ENCODE assay signal across 11 cellular contexts in the genomic region with DNA sequence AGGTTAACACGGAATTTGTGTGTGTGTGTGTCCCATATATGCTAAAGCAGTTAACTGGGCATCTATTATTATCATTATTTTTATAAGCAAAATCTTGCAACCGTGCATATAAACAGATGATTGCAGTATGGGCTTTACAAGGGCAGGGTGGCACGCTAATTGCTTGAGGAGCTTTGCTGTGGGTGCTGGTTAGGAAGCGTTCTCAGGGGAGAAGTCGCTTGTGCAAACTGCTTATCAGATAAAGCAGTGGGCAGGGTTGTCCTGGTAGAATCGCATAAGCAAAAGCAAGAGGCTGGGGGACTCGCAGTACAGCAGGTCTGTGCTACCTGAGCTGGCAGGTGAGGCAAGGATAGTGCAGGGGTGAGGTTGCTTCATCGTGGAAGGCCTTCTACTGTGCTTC. TPM values are rescaled to one million over a fixed set of nuclear protein-coding genes. Genes with fewer than 3 reads are reported as not detected.
DNase-seq lines count a peak whose midpoint lies in the region; ATAC-seq and TF ChIP-seq lines count a peak whose summit lies in the region.
"Had no signal": no experiment of that assay in that cellular context is flagged by ENCODE, and none has a peak within 500 bp of the region (broad histone marks: within the 10 kb centered on the region; RNA-seq: fewer than 3 reads in every experiment).

No MANE protein-coding gene starts in this region.

- H3K79me2 ChIP-seq in parathyroid adenoma = no peaks in the 10 kb centered on the region

- H2AFZ ChIP-seq in parathyroid adenoma = peak overlapping the region; percentile 55

- no peaks in the 10 kb centered on the region for H3K27me3 ChIP-seq in CD8-positive, alpha-beta memory T cell (ENCODE audit: insufficient read depth, low read length, poor library complexity, severe bottlenecking)
- no peaks in the 10 kb centered on the region for H3K27me3 ChIP-seq in parathyroid adenoma (ENCODE audit: control insufficient read depth, insufficient read depth, low read length)
- H3K27me3 ChIP-seq in tibial artery = no peaks in the 10 kb centered on the region
- H3K27me3 ChIP-seq: suprapubic skin had no signal

- H3K9ac ChIP-seq in parathyroid adenoma = no peak overlapping the region

- no peak overlapping the region for H3K4me2 ChIP-seq in parathyroid adenoma (ENCODE audit: low read length)

- no peak for DNase-seq in CD8-positive, alpha-beta memory T cell
- DNase-seq in NB4 (ENCODE audit: low read depth) = peak; percentile 69
- DNase-seq in GM10266 (ENCODE audit: extremely low spot score) = no peak
- DNase-seq in tibial artery = no peak

- no peak for TF ChIP-seq POLR2A in NB4 (IDR thresholded peaks at IDR 0.05; ENCODE audit: extremely low read depth, insufficient read length)

- CTCF ChIA-PET in CD8-positive, alpha-beta memory T cell (lab: Charles Lee) = interaction anchor here (1.0 to 8.1 kb wide), 15 partner anchors 12 to 1032 kb away, joined by 3 to 103 read pairs (median 10); a partner anchor contains a TSS

- H3K9me3 ChIP-seq in CD8-positive, alpha-beta memory T cell (ENCODE audit: low read length) = no peaks in the 10 kb centered on the region
- H3K9me3 ChIP-seq in parathyroid adenoma (ENCODE audit: control insufficient read depth, low read length) (no peaks in the 10 kb centered on the region), tibial artery (no peaks in the 10 kb centered on the region)
- H3K9me3 ChIP-seq: suprapubic skin had no signal

- no peak for ATAC-seq in HG02571 (IDR thresholded peaks at IDR 0.05; ENCODE audit: unreplicated experiment)

- H3K36me3 Mint-ChIP-seq in CD8-positive, alpha-beta memory T cell = peaks cover 0 to 4% (median 0%) of the 10 kb centered on the region in 3 donors
- H3K36me3 Mint-ChIP-seq in brain = no peaks in the 10 kb centered on the region

- H3K36me3 ChIP-seq in CD8-positive, alpha-beta memory T cell (ENCODE audit: insufficient read depth, low read length) = no peaks in the 10 kb centered on the region
- H3K36me3 ChIP-seq in parathyroid adenoma (ENCODE audit: control insufficient read depth, insufficient read depth, low read length) (no peaks in the 10 kb centered on the region), tibial artery (no peaks in the 10 kb centered on the region)
- H3K36me3 ChIP-seq: suprapubic skin had no signal

- H3K4me3 ChIP-seq in CD8-positive, alpha-beta memory T cell (ENCODE audit: low read length) = no peak overlapping the region
- H3K4me3 ChIP-seq in NB4 (ENCODE audit: low read depth, low read length) (no peak overlapping the region), parathyroid adenoma (ENCODE audit: low read depth, low read length) (no peak overlapping the region), tibial artery (no peak overlapping the region)

- no peak for TF ChIP-seq CTCF in NB4 (IDR thresholded peaks at IDR 0.05; ENCODE audit: low read depth, low read length)
- no peak for TF ChIP-seq CTCF in brain (conservative IDR thresholded peaks at IDR 0.05)
- TF ChIP-seq CTCF in parathyroid adenoma (IDR thresholded peaks at IDR 0.05) = no peak
- no peak for TF ChIP-seq CTCF in GM10266 (IDR thresholded peaks at IDR 0.05; ENCODE audit: control insufficient read depth, insufficient read depth, low read depth, missing control alignments)
- TF ChIP-seq CTCF in tibial artery (IDR thresholded peaks at IDR 0.05) = no peak

- H3K27ac ChIP-seq in CD8-positive, alpha-beta memory T cell (ENCODE audit: low read depth, low read length) = no peak overlapping the region
- H3K27ac ChIP-seq in parathyroid adenoma (no peak overlapping the region), tibial artery (peak overlapping the region in 1 of 2 donors; percentile 15)

- POLR2A ChIA-PET in CD8-positive, alpha-beta memory T cell (lab: Charles Lee) = interaction anchor here (1.1 to 1.3 kb wide), 2 partner anchors 332 to 785 kb away, joined by 9 read pairs; a partner anchor contains a TSS

- no peaks in the 10 kb centered on the region for H3K9me3 Mint-ChIP-seq in CD8-positive, alpha-beta memory T cell
- peaks cover 0 to 8% (median 0%) of the 10 kb centered on the region in 5 experiments for H3K9me3 Mint-ChIP-seq in brain
- H3K9me3 Mint-ChIP-seq: T-helper 2 cell treated with Interferon-gamma antibody and Interleukin-4, amounts not matched to agents 5 μg/mL and 100 μg/mL, for 36 hours had no signal

- intact Hi-C loops in tibial artery (cut with DNase I; ENCODE audit: low total_unique reads) = loop anchor here (5.0 kb wide), 2 partner anchors 37 to 172 kb away; partner anchors contain the start of gene FYN

- peak overlapping the region in 7 of 8 donors; percentile 70 to 100 (median 99) for H3K27ac Mint-ChIP-seq in CD8-positive, alpha-beta memory T cell
- peak overlapping the region in 2 of 5 experiments; percentile 99 for H3K27ac Mint-ChIP-seq in brain

- H3K4me3 Mint-ChIP-seq in CD8-positive, alpha-beta memory T cell = peak overlapping the region in 4 of 7 donors; percentile 44 to 97 (median 62)
- peak overlapping the region in 3 of 5 experiments; percentile 11 to 94 (median 91) for H3K4me3 Mint-ChIP-seq in brain

- H3K4me1 Mint-ChIP-seq in CD8-positive, alpha-beta memory T cell = peaks cover 9 to 20% (median 18%) of the 10 kb centered on the region in 3 donors
- H3K4me1 Mint-ChIP-seq in brain = peaks cover 27% of the 10 kb centered on the region

- H3K27me3 Mint-ChIP-seq in CD8-positive, alpha-beta memory T cell = peaks cover 0 to 2% of the 10 kb centered on the region in 2 donors
- peaks cover 12% of the 10 kb centered on the region for H3K27me3 Mint-ChIP-seq in brain

- H3K4me1 ChIP-seq in CD8-positive, alpha-beta memory T cell (ENCODE audit: insufficient read depth, low read length) = peaks cover 12% of the 10 kb centered on the region
- peaks cover 7% of the 10 kb centered on the region for H3K4me1 ChIP-seq in parathyroid adenoma
- H3K4me1 ChIP-seq in tibial artery = peaks cover 0 to 21% (median 3%) of the 10 kb centered on the region in 4 donors

RNA-seq across cellular contexts. Expression of gene CCN6, which starts 9.7 kb away (rescaled TPM):
- total RNA-seq in CD8-positive, alpha-beta memory T cell = not detected
- polyA plus RNA-seq in CD8-positive, alpha-beta memory T cell = 0.15 TPM
- not detected for polyA plus RNA-seq in brain (ENCODE audit: insufficient read depth, low read depth, low replicate concordance)
- total RNA-seq: cardiac septum, left lobe of liver had no signal

RNA-seq across cellular contexts. Expression of gene TUBE1, which starts 43.1 kb away (rescaled TPM):
- 10 to 100 TPM; 25.6 to 31.0 TPM for total RNA-seq in CD8-positive, alpha-beta memory T cell
- polyA plus RNA-seq in CD8-positive, alpha-beta memory T cell = 11.8 TPM
- 8.2 TPM for polyA plus RNA-seq in brain (ENCODE audit: insufficient read depth, low read depth, low replicate concordance)

RNA-seq across cellular contexts. Expression of gene FAM229B, which starts 43.2 kb away (rescaled TPM):
- 1 to 10 TPM; 7.2 to 8.7 TPM for total RNA-seq in CD8-positive, alpha-beta memory T cell
- polyA plus RNA-seq in CD8-positive, alpha-beta memory T cell = 5.5 TPM
- polyA plus RNA-seq in brain (ENCODE audit: insufficient read depth, low read depth, low replicate concordance) = 76.5 TPM

Comparison
In these comparisons a context has a peak if more than half of its experiments do, and no peak if none do; other contexts are left out.
1. RNA of gene FAM229B, which starts 43.2 kb away (polyA plus RNA-seq): 76.5 TPM in brain (single experiment); 5.5 TPM in CD8-positive, alpha-beta memory T cell (single experiment); every median in the first group is over 10 times any median in the second.